In genomic region chr20:2871555-2872303, GRCh38 we compare ENCODE assay signal across 1 cellular context.
TF ChIP-seq lines count a peak whose summit lies in the region.

No MANE protein-coding gene starts in this region.

TF ChIP-seq in H1, 55 proteins besides CTCF, POLR2A, EP300 and RAD21:
- TF ChIP-seq FOSL1 (IDR thresholded peaks at IDR 0.05; ENCODE audit: insufficient read depth, low read depth, low read length) (no peak), SIRT6 (IDR thresholded peaks at IDR 0.05; ENCODE audit: low read length) (no peak), EZH2 (IDR thresholded peaks at IDR 0.05; ENCODE audit: low read depth, low read length, severe bottlenecking) (no peak), JUN (IDR thresholded peaks at IDR 0.05; ENCODE audit: low read depth, low read length) (no peak), TEAD4 (IDR thresholded peaks at IDR 0.05; ENCODE audit: low read depth, low read length) (no peak), CREB1 (IDR thresholded peaks at IDR 0.05) (no peak), E2F6 (IDR thresholded peaks at IDR 0.05) (no peak)
